In genomic region chr10:5652746-5653145, GRCh38 we compare ENCODE assay signal across 15 cellular contexts.
"Had no signal": no experiment of that assay in that cellular context is flagged by ENCODE, and none has a peak within 500 bp of the region (broad histone marks: within the 10 kb centered on the region; RNA-seq: fewer than 3 reads in every experiment).

No MANE protein-coding gene starts in this region.

- FAIRE-seq: colon, endothelial cell of umbilical vein, keratinocyte had no signal

- H3K36me3 ChIP-seq: ovary had no signal

- H3K4me3 ChIP-seq: ascending aorta, left lung, ovary had no signal

- H3K27ac Mint-ChIP-seq: activated naive CD8-positive, alpha-beta T cell treated with anti-CD3 and anti-CD28 coated beads for 36 hours; T-helper 2 cell treated with Interferon-gamma antibody and Interleukin-4, amounts not matched to agents 5 μg/mL and 100 μg/mL, for 36 hours had no signal

- H3K27me3 ChIP-seq: ascending aorta, left lung, ovary had no signal

- H3K9me3 Mint-ChIP-seq: activated naive CD8-positive, alpha-beta T cell treated with anti-CD3 and anti-CD28 coated beads for 36 hours; neural crest cell; T-helper 2 cell treated with Interferon-gamma antibody and Interleukin-4, amounts not matched to agents 5 μg/mL and 100 μg/mL, for 36 hours had no signal

- H3K4me1 ChIP-seq: left lung had no signal

- H3K27me3 Mint-ChIP-seq: activated naive CD8-positive, alpha-beta T cell treated with anti-CD3 and anti-CD28 coated beads for 36 hours had no signal

- H3K9me3 ChIP-seq: ascending aorta, left lung, ovary had no signal

- H3K4me3 Mint-ChIP-seq: activated naive CD8-positive, alpha-beta T cell treated with anti-CD3 and anti-CD28 coated beads for 36 hours; neural crest cell; T-helper 2 cell treated with Interferon-gamma antibody and Interleukin-4, amounts not matched to agents 5 μg/mL and 100 μg/mL, for 36 hours had no signal

- H3K27ac ChIP-seq: left lung, ovary had no signal

- DNase-seq: activated CD4-positive, alpha-beta T cell treated with anti-CD3 and anti-CD28 coated beads, Interleukin-2, amount 50 U/mL, for 4 hours; activated CD4-positive, CD25-positive, alpha-beta regulatory T cell treated with anti-CD3 and anti-CD28 coated beads, Interleukin-2, amount 50 U/mL, for 72 hours; activated gamma-delta T cell; activated naive CD8-positive, alpha-beta T cell treated with anti-CD3 and anti-CD28 coated beads for 36 hours; activated T-cell treated with anti-CD3 and anti-CD28 coated beads, Interleukin-2, amount 50 U/mL, for 1 hour; left lung; stimulated activated naive CD4-positive, alpha-beta T cell treated with Interleukin-2 at 50 U/mL for 16 hours; SW 1271 had no signal
